In genomic region chr1:3911981-3912808, GRCh38 we compare ENCODE assay signal across 20 cellular contexts.
"Had no signal": no experiment of that assay in that cellular context is flagged by ENCODE, and none has a peak within 500 bp of the region (broad histone marks: within the 10 kb centered on the region; RNA-seq: fewer than 3 reads in every experiment).

No MANE protein-coding gene starts in this region.

- H3K9ac ChIP-seq: parathyroid adenoma had no signal

- H3K27ac ChIP-seq: neutrophil, parathyroid adenoma, sigmoid colon, VCaP had no signal

- H3K79me2 ChIP-seq: parathyroid adenoma had no signal

- H3K36me3 ChIP-seq: neutrophil, sigmoid colon had no signal

- ATAC-seq: activated CD4-positive, alpha-beta T cell treated with anti-CD3 and anti-CD28 coated beads for 36 hours; activated CD8-positive, alpha-beta memory T cell treated with anti-CD3 and anti-CD28 coated beads, Interleukin-2, amount 10 ng/mL, durations not matched to agents 7 days and 5 days; activated naive CD8-positive, alpha-beta T cell treated with anti-CD3 and anti-CD28 coated beads, Interleukin-2, amount 50 U/mL, for 24 hours; stimulated activated memory B cell treated with anti-CD40 and anti-IgM and Interleukin-4, amounts not matched to agents 10 μg/mL and 1 μg/mL and 100 μg/mL, for 72 hours had no signal

- DNase-seq: activated CD4-positive, alpha-beta memory T cell treated with anti-CD3 and anti-CD28 coated beads for 36 hours; activated CD4-positive, alpha-beta T cell treated with anti-CD3 and anti-CD28 coated beads for 36 hours; activated CD8-positive, alpha-beta memory T cell treated with anti-CD3 and anti-CD28 coated beads, Interleukin-2, amount 10 ng/mL, durations not matched to agents 7 days and 5 days; activated naive CD4-positive, alpha-beta T cell treated with Interleukin-2 at 50 U/mL for 16 hours; activated naive CD8-positive, alpha-beta T cell treated with anti-CD3 and anti-CD28 coated beads, Interleukin-2, amount 50 U/mL, for 24 hours; anterior cingulate cortex; cortex of kidney; erythroblast; hypothalamus; islet precursor cell; midbrain; sigmoid colon; stimulated activated CD4-positive, alpha-beta T cell treated with anti-CD3 and anti-CD28 coated beads, Interleukin-4, amount 100 ng/mL, for 4 hours; T-helper 2 cell had no signal

- H3K9me3 ChIP-seq: neutrophil, sigmoid colon had no signal

- H3K4me1 ChIP-seq: parathyroid adenoma had no signal

- H2AFZ ChIP-seq: parathyroid adenoma had no signal

- FAIRE-seq: endometrium, frontal cortex had no signal

- H3K4me3 ChIP-seq: sigmoid colon had no signal
